20 cellular contexts compared by ENCODE assay signal in genomic region chr6:124007915-124008688, GRCh38.
DNase-seq lines count a peak whose midpoint lies in the region; ATAC-seq and TF ChIP-seq lines count a peak whose summit lies in the region.
"Had no signal": no experiment of that assay in that cellular context is flagged by ENCODE, and none has a peak within 500 bp of the region (broad histone marks: within the 10 kb centered on the region; RNA-seq: fewer than 3 reads in every experiment).

No MANE protein-coding gene starts in this region.

- ATAC-seq in body of pancreas (no peak), GM18505 (IDR thresholded peaks at IDR 0.05; ENCODE audit: unreplicated experiment) (no peak)
- ATAC-seq: foreskin keratinocyte, left lung, right cardiac atrium, T-helper 17 cell had no signal

- H3K79me2 ChIP-seq in smooth muscle cell (ENCODE audit: low read depth), result no peaks in the 10 kb centered on the region

- H3F3A ChIP-seq in smooth muscle cell (ENCODE audit: low read depth), result no peaks in the 10 kb centered on the region

- H3K4me3 Mint-ChIP-seq in endothelial cell (ENCODE audit: unreplicated experiment) (no peak overlapping the region), osteocyte (ENCODE audit: unreplicated experiment) (no peak overlapping the region)
- H3K4me3 Mint-ChIP-seq: activated naive CD4-positive, alpha-beta T cell treated with anti-CD3 and anti-CD28 coated beads, Interleukin-2, amount 10 ng/mL, durations not matched to agents 7 days and 5 days; CD4-positive, alpha-beta memory T cell; T-helper 17 cell had no signal

- peaks cover 27% of the 10 kb centered on the region for H3K4me1 Mint-ChIP-seq in endothelial cell (ENCODE audit: unreplicated experiment)
- H3K4me1 Mint-ChIP-seq in osteocyte (ENCODE audit: unreplicated experiment), result peaks cover 12% of the 10 kb centered on the region
- H3K4me1 Mint-ChIP-seq: activated naive CD4-positive, alpha-beta T cell treated with anti-CD3 and anti-CD28 coated beads, Interleukin-2, amount 10 ng/mL, durations not matched to agents 7 days and 5 days; CD4-positive, alpha-beta memory T cell; T-helper 17 cell had no signal

- H3K36me3 ChIP-seq in HEK293 (ENCODE audit: control insufficient read depth in 2 of 2, insufficient read depth in 1 of 2, low read length in 2 of 2) (no peaks in the 10 kb centered on the region), smooth muscle cell (ENCODE audit: low read depth) (no peaks in the 10 kb centered on the region), body of pancreas (replicated peaks in 1 of 2; ENCODE audit: insufficient read depth in 1 of 2, low read depth in 2 of 2) (no peaks in the 10 kb centered on the region)
- H3K36me3 ChIP-seq: colonic mucosa, left lung had no signal

- H3K27ac Mint-ChIP-seq in endothelial cell (ENCODE audit: unreplicated experiment), result peak overlapping the region; percentile 24
- peak overlapping the region; percentile 12 for H3K27ac Mint-ChIP-seq in osteocyte (ENCODE audit: unreplicated experiment)
- H3K27ac Mint-ChIP-seq: activated naive CD4-positive, alpha-beta T cell treated with anti-CD3 and anti-CD28 coated beads, Interleukin-2, amount 10 ng/mL, durations not matched to agents 7 days and 5 days; CD4-positive, alpha-beta memory T cell; T-helper 17 cell had no signal

- peaks cover 12% of the 10 kb centered on the region for H3K4me1 ChIP-seq in HEK293 (ENCODE audit: control insufficient read depth, insufficient read depth, low read length)
- no peaks in the 10 kb centered on the region for H3K4me1 ChIP-seq in smooth muscle cell (ENCODE audit: low read depth)
- H3K4me1 ChIP-seq in body of pancreas, result no peaks in the 10 kb centered on the region
- H3K4me1 ChIP-seq: colonic mucosa, foreskin keratinocyte, left lung had no signal

- H3K9me3 ChIP-seq in HEK293 (ENCODE audit: control insufficient read depth, insufficient read depth, low read depth, low read length) (no peaks in the 10 kb centered on the region), smooth muscle cell (replicated peaks; ENCODE audit: low read depth) (no peaks in the 10 kb centered on the region), body of pancreas (no peaks in the 10 kb centered on the region)
- H3K9me3 ChIP-seq: colonic mucosa, left lung had no signal

- TF ChIP-seq CTCF in HEK293 (tag by site-specific recombination; IDR thresholded peaks at IDR 0.05) (no peak), endothelial cell (IDR thresholded peaks at IDR 0.05; ENCODE audit: unreplicated experiment) (no peak), osteocyte (IDR thresholded peaks at IDR 0.05) (no peak), smooth muscle cell (IDR thresholded peaks at IDR 0.05; ENCODE audit: borderline replicate concordance, insufficient read depth, poor library complexity, severe bottlenecking) (no peak), body of pancreas (IDR thresholded peaks at IDR 0.05) (no peak)

- WGBS in smooth muscle cell (ENCODE audit: low lambda C conversion rate), result 72% methylated on average over 8 of the region's 8 CpGs
- WGBS in body of pancreas, 2 donors, result 29 to 34% methylated on average over 8 of the region's 8 CpGs

- H3K36me3 Mint-ChIP-seq in endothelial cell (ENCODE audit: low read depth, unreplicated experiment) (no peaks in the 10 kb centered on the region), osteocyte (ENCODE audit: unreplicated experiment) (no peaks in the 10 kb centered on the region)
- H3K36me3 Mint-ChIP-seq: activated naive CD4-positive, alpha-beta T cell treated with anti-CD3 and anti-CD28 coated beads, Interleukin-2, amount 10 ng/mL, durations not matched to agents 7 days and 5 days; CD4-positive, alpha-beta memory T cell had no signal

- TF ChIP-seq POLR2A in body of pancreas (IDR thresholded peaks at IDR 0.05), result no peak
- no peak for TF ChIP-seq POLR2A in GM18505 (IDR thresholded peaks at IDR 0.05; ENCODE audit: borderline replicate concordance, extremely low read depth, insufficient read depth, insufficient read length)

- intact Hi-C loops in body of pancreas (cut with DNase I), result no loop called here

- H3K4me2 ChIP-seq in smooth muscle cell, result no peak overlapping the region

- CTCF ChIA-PET in HEK293 (lab: Yijun Ruan, JAX), result no interaction called here

- no peak overlapping the region for H2AFZ ChIP-seq in smooth muscle cell (ENCODE audit: low read depth)

- H3K9ac ChIP-seq in smooth muscle cell (ENCODE audit: low read depth), result no peak overlapping the region

- POLR2A ChIA-PET in HEK293 (lab: Yijun Ruan, JAX), result no interaction called here

- H3K27me3 Mint-ChIP-seq in endothelial cell (ENCODE audit: unreplicated experiment), result no peaks in the 10 kb centered on the region
- no peaks in the 10 kb centered on the region for H3K27me3 Mint-ChIP-seq in osteocyte (ENCODE audit: unreplicated experiment)
- H3K27me3 Mint-ChIP-seq: activated naive CD4-positive, alpha-beta T cell treated with anti-CD3 and anti-CD28 coated beads, Interleukin-2, amount 10 ng/mL, durations not matched to agents 7 days and 5 days; CD4-positive, alpha-beta memory T cell; T-helper 17 cell had no signal

- H3K27me3 ChIP-seq in smooth muscle cell (ENCODE audit: low read depth) (no peaks in the 10 kb centered on the region), body of pancreas (no peaks in the 10 kb centered on the region)
- H3K27me3 ChIP-seq: colonic mucosa, foreskin keratinocyte, left lung had no signal

- DNase-seq in NCI-H2196 treated with DMSO at 0.1 percent for 48 hours (lab: John Stamatoyannopoulos, UW; ENCODE audit: unreplicated experiment) (peak; percentile 12), endothelial cell (ENCODE audit: low spot score) (no peak), osteocyte (ENCODE audit: extremely low spot score, unreplicated experiment) (no peak), smooth muscle cell (lab: John Stamatoyannopoulos, UW; ENCODE audit: unreplicated experiment) (no peak), body of pancreas (no peak), CD1c-positive myeloid dendritic cell (ENCODE audit: extremely low spot score) (no peak)
- DNase-seq: activated CD4-positive, alpha-beta T cell treated with anti-CD3 and anti-CD28 coated beads, Interleukin-2, amount 50 U/mL, for 48 hours; activated naive CD4-positive, alpha-beta T cell treated with anti-CD3 and anti-CD28 coated beads, Interleukin-2, amount 10 ng/mL, durations not matched to agents 7 days and 5 days; activated T-cell treated with anti-CD3 and anti-CD28 coated beads for 4 hours; CD4-positive, alpha-beta memory T cell; colonic mucosa; foreskin keratinocyte; KBM-7; left lung; occipital lobe; right cardiac atrium; T-helper 17 cell had no signal

- H3K4me3 ChIP-seq in HEK293 (ENCODE audit: low read depth, low read length) (no peak overlapping the region), smooth muscle cell (no peak overlapping the region), body of pancreas (no peak overlapping the region)
- H3K4me3 ChIP-seq: colonic mucosa, left lung had no signal

- H3K27ac ChIP-seq in HEK293 (ENCODE audit: extremely low read depth, low read depth, low read length), result no peak overlapping the region
- no peak overlapping the region for H3K27ac ChIP-seq in smooth muscle cell (ENCODE audit: low read depth)
- H3K27ac ChIP-seq in body of pancreas, result no peak overlapping the region
- H3K27ac ChIP-seq: colonic mucosa, foreskin keratinocyte, left lung, VCaP had no signal

- H4K20me1 ChIP-seq in smooth muscle cell (ENCODE audit: low read depth), result no peaks in the 10 kb centered on the region

- H3K9me3 Mint-ChIP-seq in endothelial cell (ENCODE audit: unreplicated experiment), result no peaks in the 10 kb centered on the region
- peaks cover 3% of the 10 kb centered on the region for H3K9me3 Mint-ChIP-seq in osteocyte (ENCODE audit: unreplicated experiment)
- H3K9me3 Mint-ChIP-seq: activated naive CD4-positive, alpha-beta T cell treated with anti-CD3 and anti-CD28 coated beads, Interleukin-2, amount 10 ng/mL, durations not matched to agents 7 days and 5 days had no signal

TF ChIP-seq in HEK293, 187 proteins besides CTCF, POLR2A, EP300 and RAD21 (continues in another document):
- TF ChIP-seq ZNF514 (tag by site-specific recombination; IDR thresholded peaks at IDR 0.05), result no peak
- no peak for TF ChIP-seq SP7 (tag by site-specific recombination; IDR thresholded peaks at IDR 0.05)
- TF ChIP-seq REST (tag by site-specific recombination; IDR thresholded peaks at IDR 0.05), result no peak
- peak; percentile 37; the same call in 1 of the 2 replicates for TF ChIP-seq SCRT1 (tag by site-specific recombination; IDR thresholded peaks at IDR 0.05; ENCODE audit: borderline replicate concordance)
- TF ChIP-seq ZNF239 (tag by site-specific recombination; IDR thresholded peaks at IDR 0.05), result no peak
- TF ChIP-seq ZNF341 (tag by site-specific recombination; IDR thresholded peaks at IDR 0.05; ENCODE audit: low read depth), result no peak
- no peak for TF ChIP-seq ZNF664 (tag by site-specific recombination; IDR thresholded peaks at IDR 0.05)
- peak; percentile 86 for TF ChIP-seq SCRT2 (tag by site-specific recombination; IDR thresholded peaks at IDR 0.05)
